In the genomic region with DNA sequence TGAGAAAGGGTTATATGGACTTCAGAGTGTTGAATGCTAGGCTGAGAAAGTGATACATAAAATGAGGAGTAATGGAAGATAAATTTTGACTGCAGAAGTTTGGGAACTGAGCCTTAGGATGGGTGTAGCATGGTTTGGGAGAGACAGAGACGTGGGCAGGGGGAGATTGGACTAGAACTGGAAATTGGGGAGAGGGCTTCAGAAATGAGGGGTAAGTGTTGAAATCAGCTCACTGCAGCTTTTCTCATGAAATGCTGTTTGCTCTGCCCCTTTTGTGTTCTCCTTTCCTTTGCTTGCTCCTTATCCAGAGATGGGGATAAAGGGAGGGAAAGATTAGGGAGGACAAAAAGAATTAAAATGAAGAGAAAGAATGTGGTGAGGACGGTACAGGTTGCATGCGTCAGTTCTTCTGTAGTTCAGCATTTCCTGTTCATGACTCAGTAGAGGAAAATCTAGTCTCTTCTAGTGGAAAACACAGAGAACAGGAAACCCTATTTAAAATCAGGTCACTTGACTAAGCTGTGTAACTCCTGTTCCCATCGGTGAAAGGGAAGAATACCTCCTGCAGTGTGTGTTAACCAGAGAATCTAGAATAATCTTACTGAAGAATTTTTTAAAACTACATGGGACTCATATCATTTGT, we compare ENCODE assay signal across 8 cellular contexts.
A peak's percentile ranks its signal among the peaks of the same experiment; 100 is the strongest.
DNase-seq lines count a peak whose midpoint lies in the region; ATAC-seq and TF ChIP-seq lines count a peak whose summit lies in the region.

No MANE protein-coding gene starts in this region.

- H3K4me3 ChIP-seq in ACC112 (ENCODE audit: low read depth, low read length) (peak overlapping the region; percentile 15; the same call in 1 of the 2 replicates), HUES64 (ENCODE audit: low read length) (peak overlapping the region; percentile 1; the same call in 1 of the 2 replicates), epithelial cell of esophagus (ENCODE audit: low read length) (no peak overlapping the region), rectal smooth muscle tissue (ENCODE audit: low read length) (no peak overlapping the region)

- no peaks in the 10 kb centered on the region for H3K9me3 ChIP-seq in HUES64 (ENCODE audit: insufficient read depth, low read depth, low read length)

- H3K27ac ChIP-seq in ACC112 (ENCODE audit: low read depth, low read length), result peak overlapping the region; percentile 98
- H3K27ac ChIP-seq in HUES64 (ENCODE audit: low read depth, low read length), result peak overlapping the region; percentile 91
- H3K27ac ChIP-seq in rectal smooth muscle tissue (ENCODE audit: low read depth, low read length), result peak overlapping the region; percentile 29

- H2AFZ ChIP-seq in ACC112 (ENCODE audit: low read length, unreplicated experiment), result no peak overlapping the region

- H3K4me1 ChIP-seq in ACC112 (ENCODE audit: control insufficient read depth, insufficient read depth, low read length, unreplicated experiment) (peaks cover 60% of the 10 kb centered on the region), HUES64 (ENCODE audit: insufficient read depth, low read length) (peaks cover 77% of the 10 kb centered on the region), rectal smooth muscle tissue (ENCODE audit: control insufficient read depth, insufficient read depth, low read length) (peaks cover 23% of the 10 kb centered on the region)

- H3K36me3 ChIP-seq in ACC112 (ENCODE audit: insufficient read depth, low read length) (peaks cover 32% of the 10 kb centered on the region), HUES64 (ENCODE audit: insufficient read depth, low read length) (peaks cover 24% of the 10 kb centered on the region), rectal smooth muscle tissue (ENCODE audit: control insufficient read depth, insufficient read depth, low read length) (no peaks in the 10 kb centered on the region)

- TF ChIP-seq CTCF in epithelial cell of esophagus (IDR thresholded peaks at IDR 0.05; ENCODE audit: insufficient read depth, low read depth, low read length, missing control alignments), result no peak

- ATAC-seq in GM19397 (IDR thresholded peaks at IDR 0.05; ENCODE audit: unreplicated experiment), result peak; percentile 54

- H3K27me3 ChIP-seq in ACC112 (ENCODE audit: insufficient read depth, low read length) (no peaks in the 10 kb centered on the region), HUES64 (ENCODE audit: insufficient read depth, low read length) (no peaks in the 10 kb centered on the region), rectal smooth muscle tissue (ENCODE audit: control insufficient read depth, insufficient read depth, low read length) (no peaks in the 10 kb centered on the region)

- H3K9ac ChIP-seq in HUES64 (ENCODE audit: low read depth, low read length) (peak overlapping the region; percentile 71; the same call in 1 of the 2 replicates), rectal smooth muscle tissue (ENCODE audit: low read length) (no peak overlapping the region)

- DNase-seq in epithelial cell of esophagus (ENCODE audit: low read depth), result peak; percentile 89
- DNase-seq in CD1c-positive myeloid dendritic cell (ENCODE audit: extremely low spot score), result no peak
- DNase-seq in NCI-H2107 treated with DMSO at 0.1 percent for 48 hours (lab: John Stamatoyannopoulos, UW; ENCODE audit: unreplicated experiment), result no peak
- DNase-seq in stimulated activated CD4-positive, alpha-beta T cell treated with anti-CD3 and anti-CD28 coated beads, Interleukin-4, amount 100 ng/mL, for 1 hour, result no peak

- 26% methylated on average over 4 of the region's 4 CpGs for WGBS in HUES64

- H3K79me2 ChIP-seq in ACC112 (ENCODE audit: control insufficient read depth, insufficient read depth, low read length, unreplicated experiment), result peaks cover 54% of the 10 kb centered on the region

Comparison
In these comparisons a context has a peak if more than half of its experiments do, and no peak if none do; other contexts are left out.
1. H3K27ac ChIP-seq: peak in every context shown above with its lines; median percentile 98 in ACC112; 91 in HUES64; 29 in rectal smooth muscle tissue.
2. H3K4me3 ChIP-seq: peak in ACC112 (single experiment) and HUES64 (single experiment); none in epithelial cell of esophagus (single experiment) and rectal smooth muscle tissue (single experiment).